In the genomic region with DNA sequence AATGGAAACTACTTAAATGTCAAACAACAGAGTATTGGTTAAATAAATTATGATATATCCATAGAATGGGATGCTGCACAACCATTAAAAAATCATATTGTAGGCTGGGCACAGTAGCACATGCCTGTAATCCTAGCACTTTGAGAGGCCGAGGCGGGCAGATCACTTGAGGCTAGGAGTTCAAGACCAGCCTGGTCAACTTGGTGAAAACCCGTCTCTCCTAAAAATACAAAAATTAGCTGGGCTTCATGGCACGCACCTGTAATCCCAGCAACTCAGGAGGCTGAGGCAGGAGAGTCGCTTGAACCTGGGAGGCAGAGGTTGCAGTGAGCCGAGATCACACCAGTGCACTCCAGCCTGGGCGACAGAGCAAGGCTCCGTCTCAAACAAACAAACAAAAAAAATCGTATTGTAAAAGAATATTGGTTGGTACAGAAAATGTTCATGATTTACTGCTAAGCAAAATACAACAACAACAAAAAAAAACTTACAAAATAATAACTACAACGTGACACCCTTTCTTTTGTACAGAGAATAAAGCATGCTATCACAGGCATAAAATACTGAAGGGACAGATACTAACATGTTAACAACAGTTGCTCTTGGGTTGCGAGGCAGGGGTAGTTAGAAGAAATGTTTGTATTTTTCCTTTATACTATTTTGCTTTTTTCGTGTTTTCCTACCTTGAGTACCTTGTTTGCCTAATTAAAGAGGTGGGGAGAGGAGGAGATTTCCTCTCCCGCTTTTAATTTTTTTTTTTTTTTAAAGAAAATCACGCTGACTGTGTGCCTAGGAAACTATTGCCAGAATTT, we compare ENCODE assay signal across 9 cellular contexts. TPM values are rescaled to one million over a fixed set of nuclear protein-coding genes. Genes with fewer than 3 reads are reported as not detected.
DNase-seq lines count a peak whose midpoint lies in the region; ATAC-seq, FAIRE-seq and TF ChIP-seq lines count a peak whose summit lies in the region.
"Had no signal": no experiment of that assay in that cellular context is flagged by ENCODE, and none has a peak within 500 bp of the region (broad histone marks: within the 10 kb centered on the region; RNA-seq: fewer than 3 reads in every experiment).

No MANE protein-coding gene starts in this region.

- no peak for FAIRE-seq in bronchial epithelial cell (lab: Jason Lieb, UNC)

- peak overlapping the region; percentile 68 for H3K4me3 ChIP-seq in left ventricle myocardium inferior
- H3K4me3 ChIP-seq in bronchial epithelial cell (ENCODE audit: low read depth, low read length): peak overlapping the region; percentile 51
- peak overlapping the region; percentile 51 to 64 for H3K4me3 ChIP-seq in muscle layer of duodenum (ENCODE audit: low read depth in 1 of 2, low read length in 2 of 2)

- intact Hi-C loops in left ventricle myocardium inferior (cut with micrococcal nuclease) (no loop called here), Right ventricle myocardium superior (cut with DNase I) (no loop called here)

- DNase-seq in left ventricle myocardium inferior (no peak), Right ventricle myocardium superior (no peak), bronchial epithelial cell (ENCODE audit: low read depth) (no peak), DMS 273 treated with DMSO at 0.1 percent for 48 hours (lab: John Stamatoyannopoulos, UW) (no peak), UCSD-AML1 (lab: John Stamatoyannopoulos, UW; ENCODE audit: unreplicated experiment) (no peak), HCEC 1CT (no peak)
- DNase-seq: GDM1 had no signal

- H3K36me3 ChIP-seq in left ventricle myocardium inferior: no peaks in the 10 kb centered on the region
- no peaks in the 10 kb centered on the region for H3K36me3 ChIP-seq in bronchial epithelial cell (ENCODE audit: control insufficient read depth, insufficient read depth, low read length)
- no peaks in the 10 kb centered on the region for H3K36me3 ChIP-seq in muscle layer of duodenum (ENCODE audit: control insufficient read depth in 1 of 2, insufficient read depth in 2 of 2, low read length in 2 of 2)

- peak overlapping the region; percentile 91 for H3K27ac ChIP-seq in left ventricle myocardium inferior (replicated peaks)
- no peak overlapping the region for H3K27ac ChIP-seq in muscle layer of duodenum (ENCODE audit: low read length)

- H3K27me3 ChIP-seq in left ventricle myocardium inferior (ENCODE audit: low read depth) (peaks cover 18% of the 10 kb centered on the region), bronchial epithelial cell (ENCODE audit: control insufficient read depth, insufficient read depth, low read length) (no peaks in the 10 kb centered on the region), muscle layer of duodenum (ENCODE audit: low read depth, low read length) (no peaks in the 10 kb centered on the region)

- H3K9me3 ChIP-seq in left ventricle myocardium inferior (replicated peaks) (no peaks in the 10 kb centered on the region), muscle layer of duodenum (ENCODE audit: control insufficient read depth in 1 of 2, low read length in 2 of 2) (no peaks in the 10 kb centered on the region)

- H3K4me1 ChIP-seq in left ventricle myocardium inferior (peaks cover 27% of the 10 kb centered on the region), muscle layer of duodenum (ENCODE audit: control insufficient read depth in 1 of 2, insufficient read depth in 2 of 2, low read length in 2 of 2) (peaks cover 0 to 6% of the 10 kb centered on the region in 2 donors)

- no peak for TF ChIP-seq CTCF in left ventricle myocardium inferior (IDR thresholded peaks at IDR 0.05; ENCODE audit: borderline replicate concordance)
- TF ChIP-seq CTCF in bronchial epithelial cell (IDR thresholded peaks at IDR 0.05; ENCODE audit: insufficient read depth, low read length, severe bottlenecking): no peak

- ATAC-seq in Right ventricle myocardium superior (ENCODE audit: poor library complexity) (no peak), GM18861 (IDR thresholded peaks at IDR 0.05; ENCODE audit: unreplicated experiment) (no peak)

RNA-seq across cellular contexts. Expression of gene RRAS2, which starts 21.3 kb away (rescaled TPM):
- total RNA-seq in left ventricle myocardium inferior: 45.3 TPM
- 26.5 TPM for total RNA-seq in Right ventricle myocardium superior
- 169 and 235 TPM in 2 replicates for total RNA-seq in bronchial epithelial cell
